31 cellular contexts compared by ENCODE assay signal in the genomic region with DNA sequence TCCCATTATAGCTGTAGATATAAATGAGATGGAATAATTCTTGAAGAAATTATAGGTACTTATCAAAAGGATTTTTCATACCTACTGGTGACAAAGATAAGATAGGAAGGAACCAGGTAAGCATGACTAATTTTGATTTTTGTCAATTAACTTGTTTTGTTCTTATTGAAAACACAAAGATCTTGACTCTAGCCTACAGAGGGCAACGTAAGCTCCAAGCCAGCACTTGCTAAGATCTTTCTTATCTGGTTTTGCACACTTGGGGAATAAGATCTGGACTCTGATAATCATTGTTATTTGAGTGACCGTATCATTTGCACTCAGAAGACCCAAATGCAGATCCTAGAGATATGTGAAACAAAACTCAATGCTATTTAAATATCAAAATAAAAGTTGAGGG.
DNase-seq lines count a peak whose midpoint lies in the region; ATAC-seq, FAIRE-seq and TF ChIP-seq lines count a peak whose summit lies in the region.
"Had no signal": no experiment of that assay in that cellular context is flagged by ENCODE, and none has a peak within 500 bp of the region (broad histone marks: within the 10 kb centered on the region; RNA-seq: fewer than 3 reads in every experiment).

No MANE protein-coding gene starts in this region.

- H3K4me1 Mint-ChIP-seq in neural progenitor cell = no peaks in the 10 kb centered on the region
- H3K4me1 Mint-ChIP-seq: activated CD4-positive, alpha-beta T cell treated with anti-CD3 and anti-CD28 coated beads, Interleukin-2, amount 10 ng/mL, durations not matched to agents 7 days and 5 days; activated CD8-positive, alpha-beta memory T cell treated with anti-CD3 and anti-CD28 coated beads, Interleukin-2, amount 10 ng/mL, durations not matched to agents 7 days and 5 days; activated naive CD4-positive, alpha-beta T cell treated with anti-CD3 and anti-CD28 coated beads, Interleukin-2, amount 10 ng/mL, durations not matched to agents 7 days and 5 days; central memory CD8-positive, alpha-beta T cell; mesothelial cell of epicardium; stimulated activated effector memory CD8-positive, alpha-beta T cell treated with anti-CD3 and anti-CD28 coated beads, Interleukin-12 subunit alpha, Interleukin-12 subunit beta, amount 100 ng/mL, for 72 hours had no signal

- no peak overlapping the region for H2AFZ ChIP-seq in GM23248
- H2AFZ ChIP-seq in endothelial cell of umbilical vein (ENCODE audit: low read depth, low read length) = no peak overlapping the region
- no peak overlapping the region for H2AFZ ChIP-seq in neural progenitor cell (replicated peaks)

- H3K27me3 ChIP-seq in GM23248 (replicated peaks; ENCODE audit: insufficient read depth) (no peaks in the 10 kb centered on the region), RWPE2 (ENCODE audit: insufficient read depth, poor library complexity, severe bottlenecking) (no peaks in the 10 kb centered on the region), endothelial cell of umbilical vein (ENCODE audit: control insufficient read depth in 2 of 2, insufficient read depth in 2 of 2, low read length in 2 of 2) (peaks cover 2 to 7% of the 10 kb centered on the region in 2 experiments), neural progenitor cell (no peaks in the 10 kb centered on the region), colonic mucosa (no peaks in the 10 kb centered on the region)
- H3K27me3 ChIP-seq: BLaER1, esophagus squamous epithelium, heart right ventricle, left lung had no signal

- TF ChIP-seq CTCF in RWPE2 (IDR thresholded peaks at IDR 0.05; ENCODE audit: poor library complexity, severe bottlenecking) = peak; percentile 34
- TF ChIP-seq CTCF in endothelial cell of umbilical vein (IDR thresholded peaks at IDR 0.05; ENCODE audit: extremely low read depth in 1 of 2, insufficient read depth in 1 of 2, low read depth in 1 of 2, low read length in 2 of 2) = no peak
- TF ChIP-seq CTCF in neural progenitor cell (IDR thresholded peaks at IDR 0.05) = peak; percentile 16
- no peak for TF ChIP-seq CTCF in colonic mucosa (IDR thresholded peaks at IDR 0.05)

- dilution Hi-C loops in endothelial cell of umbilical vein (cut with MboI; ENCODE audit: extremely low pct_ligation_motif_present, low sequenced_read_pairs) = no loop called here

- BruUV-seq in endothelial cell of umbilical vein (replicated peaks; lab: Mats Ljungman, UMichigan) = no TSS peak

- no peaks in the 10 kb centered on the region for H3K79me2 ChIP-seq in GM23248 (ENCODE audit: insufficient read depth)
- H3K79me2 ChIP-seq in endothelial cell of umbilical vein (ENCODE audit: control insufficient read depth, insufficient read depth, low read length) = no peaks in the 10 kb centered on the region
- no peaks in the 10 kb centered on the region for H3K79me2 ChIP-seq in neural progenitor cell (ENCODE audit: low read depth)

- H3K9me2 ChIP-seq in GM23248 (ENCODE audit: insufficient read depth) = no peaks in the 10 kb centered on the region

- WGBS in GM23248 (ENCODE audit: low coverage in 1 of 2, low lambda C conversion rate in 2 of 2, missing lambda C conversion rate in 2 of 2), 2 experiments = 60 to 80% methylated on average over 2 of the region's 2 CpGs

- CTCF ChIA-PET in endothelial cell of umbilical vein (lab: Charles Lee) = interaction anchor here (1.2 to 1.9 kb wide), 2 partner anchors 10 to 478 kb away, joined by 3 to 8 read pairs; no protein-coding TSS in a partner anchor

- TF ChIP-seq POLR2A in endothelial cell of umbilical vein (IDR thresholded peaks at IDR 0.05; ENCODE audit: low read depth, low read length) = no peak

- POLR2A ChIA-PET in endothelial cell of umbilical vein (lab: Charles Lee) = no interaction called here

- intact Hi-C loops in endothelial cell of umbilical vein (cut with micrococcal nuclease) = loop anchor here (5.0 kb wide), 2 partner anchors 223 to 478 kb away; a partner anchor contains a TSS
- intact Hi-C loops in colonic mucosa (cut with DNase I) = no loop called here

- H3K27ac Mint-ChIP-seq in neural progenitor cell = no peak overlapping the region
- H3K27ac Mint-ChIP-seq in activated naive CD4-positive, alpha-beta T cell treated with anti-CD3 and anti-CD28 coated beads, Interleukin-2, amount 50 U/mL, for 72 hours = no peak overlapping the region
- H3K27ac Mint-ChIP-seq: activated CD4-positive, alpha-beta T cell treated with anti-CD3 and anti-CD28 coated beads, Interleukin-2, amount 10 ng/mL, durations not matched to agents 7 days and 5 days; activated CD8-positive, alpha-beta memory T cell treated with anti-CD3 and anti-CD28 coated beads, Interleukin-2, amount 10 ng/mL, durations not matched to agents 7 days and 5 days; activated naive CD4-positive, alpha-beta T cell treated with anti-CD3 and anti-CD28 coated beads, Interleukin-2, amount 10 ng/mL, durations not matched to agents 7 days and 5 days; mesothelial cell of epicardium; nephron; stimulated activated effector memory CD8-positive, alpha-beta T cell treated with anti-CD3 and anti-CD28 coated beads, Interleukin-12 subunit alpha, Interleukin-12 subunit beta, amount 100 ng/mL, for 72 hours; T-helper 1 cell treated with Interleukin-12 subunit alpha and Interleukin-12 subunit beta and Interleukin-4 antibody, amounts not matched to agents 30 μg/mL and 1 μg/mL, for 36 hours had no signal

- no peaks in the 10 kb centered on the region for H3K36me3 Mint-ChIP-seq in neural progenitor cell
- H3K36me3 Mint-ChIP-seq in activated naive CD4-positive, alpha-beta T cell treated with anti-CD3 and anti-CD28 coated beads, Interleukin-2, amount 50 U/mL, for 72 hours = no peaks in the 10 kb centered on the region
- H3K36me3 Mint-ChIP-seq: activated CD8-positive, alpha-beta memory T cell treated with anti-CD3 and anti-CD28 coated beads, Interleukin-2, amount 10 ng/mL, durations not matched to agents 7 days and 5 days; activated naive CD4-positive, alpha-beta T cell treated with anti-CD3 and anti-CD28 coated beads, Interleukin-2, amount 10 ng/mL, durations not matched to agents 7 days and 5 days; mesothelial cell of epicardium; stimulated activated effector memory CD8-positive, alpha-beta T cell treated with anti-CD3 and anti-CD28 coated beads, Interleukin-12 subunit alpha, Interleukin-12 subunit beta, amount 100 ng/mL, for 72 hours had no signal

- H3K4me3 ChIP-seq in GM23248 (no peak overlapping the region), RWPE2 (ENCODE audit: severe bottlenecking) (no peak overlapping the region), endothelial cell of umbilical vein (replicated peaks in 1 of 3; ENCODE audit: insufficient read depth in 1 of 3, low read depth in 1 of 3, low read length in 3 of 3) (no peak overlapping the region), neural progenitor cell (no peak overlapping the region), colonic mucosa (no peak overlapping the region)
- H3K4me3 ChIP-seq: BLaER1, esophagus squamous epithelium, heart right ventricle, left lung had no signal

- no peaks in the 10 kb centered on the region for H4K20me1 ChIP-seq in GM23248 (ENCODE audit: insufficient read depth)
- no peaks in the 10 kb centered on the region for H4K20me1 ChIP-seq in endothelial cell of umbilical vein (replicated peaks; ENCODE audit: control insufficient read depth, extremely low read depth, insufficient read depth, low read length)
- no peaks in the 10 kb centered on the region for H4K20me1 ChIP-seq in neural progenitor cell (ENCODE audit: low read depth)
- H4K20me1 ChIP-seq: BLaER1 had no signal

- no peak overlapping the region for H3K4me3 Mint-ChIP-seq in neural progenitor cell
- H3K4me3 Mint-ChIP-seq: activated CD4-positive, alpha-beta T cell treated with anti-CD3 and anti-CD28 coated beads, Interleukin-2, amount 10 ng/mL, durations not matched to agents 7 days and 5 days; activated CD8-positive, alpha-beta memory T cell treated with anti-CD3 and anti-CD28 coated beads, Interleukin-2, amount 10 ng/mL, durations not matched to agents 7 days and 5 days; activated naive CD4-positive, alpha-beta T cell treated with anti-CD3 and anti-CD28 coated beads, Interleukin-2, amount 10 ng/mL, durations not matched to agents 7 days and 5 days; central memory CD8-positive, alpha-beta T cell; mesothelial cell of epicardium; nephron; stimulated activated effector memory CD8-positive, alpha-beta T cell treated with anti-CD3 and anti-CD28 coated beads, Interleukin-12 subunit alpha, Interleukin-12 subunit beta, amount 100 ng/mL, for 72 hours; T-helper 1 cell treated with Interleukin-12 subunit alpha and Interleukin-12 subunit beta and Interleukin-4 antibody, amounts not matched to agents 30 μg/mL and 1 μg/mL, for 36 hours had no signal

- H3F3A ChIP-seq in GM23248 (ENCODE audit: insufficient read depth) = no peaks in the 10 kb centered on the region
- no peaks in the 10 kb centered on the region for H3F3A ChIP-seq in neural progenitor cell (ENCODE audit: low read depth)

- in situ Hi-C loops in GM23248 (cut with MboI) = loop anchor here (25.0 kb wide), 1 partner anchor 468 kb away; no protein-coding TSS in a partner anchor

- H3K9me3 ChIP-seq in GM23248 (ENCODE audit: low read depth) = no peaks in the 10 kb centered on the region
- no peaks in the 10 kb centered on the region for H3K9me3 ChIP-seq in RWPE2 (ENCODE audit: severe bottlenecking)
- H3K9me3 ChIP-seq in endothelial cell of umbilical vein (replicated peaks; ENCODE audit: control insufficient read depth, insufficient read depth, low read length) = no peaks in the 10 kb centered on the region
- H3K9me3 ChIP-seq in neural progenitor cell (ENCODE audit: low read depth) = no peaks in the 10 kb centered on the region
- no peaks in the 10 kb centered on the region for H3K9me3 ChIP-seq in colonic mucosa
- H3K9me3 ChIP-seq: BLaER1, Caco-2, esophagus squamous epithelium, heart right ventricle, left lung had no signal

- H3K27me3 Mint-ChIP-seq in neural progenitor cell (ENCODE audit: insufficient read depth, low read depth) = no peaks in the 10 kb centered on the region
- H3K27me3 Mint-ChIP-seq: activated CD4-positive, alpha-beta T cell treated with anti-CD3 and anti-CD28 coated beads, Interleukin-2, amount 10 ng/mL, durations not matched to agents 7 days and 5 days; activated CD8-positive, alpha-beta memory T cell treated with anti-CD3 and anti-CD28 coated beads, Interleukin-2, amount 10 ng/mL, durations not matched to agents 7 days and 5 days; activated naive CD4-positive, alpha-beta T cell treated with anti-CD3 and anti-CD28 coated beads, Interleukin-2, amount 10 ng/mL, durations not matched to agents 7 days and 5 days; central memory CD8-positive, alpha-beta T cell had no signal

- H3K4me1 ChIP-seq in GM23248 (ENCODE audit: insufficient read depth) (no peaks in the 10 kb centered on the region), RWPE2 (ENCODE audit: insufficient read depth, poor library complexity, severe bottlenecking) (no peaks in the 10 kb centered on the region), endothelial cell of umbilical vein (ENCODE audit: control insufficient read depth, extremely low read depth, insufficient read depth, low read length) (peaks cover 3% of the 10 kb centered on the region), neural progenitor cell (no peaks in the 10 kb centered on the region), colonic mucosa (no peaks in the 10 kb centered on the region)
- H3K4me1 ChIP-seq: BLaER1, Caco-2, esophagus squamous epithelium, left lung had no signal

- no peaks in the 10 kb centered on the region for H3K9me1 ChIP-seq in endothelial cell of umbilical vein (replicated peaks; ENCODE audit: control insufficient read depth, extremely low read depth, insufficient read depth, low read length)

- peak; percentile 48 for FAIRE-seq in endothelial cell of umbilical vein (lab: Jason Lieb, UNC)
- FAIRE-seq: GM12891, urothelium cell line had no signal

- H3K36me3 ChIP-seq in GM23248 (ENCODE audit: low read depth) = no peaks in the 10 kb centered on the region
- H3K36me3 ChIP-seq in RWPE2 (ENCODE audit: low read depth) = no peaks in the 10 kb centered on the region
- H3K36me3 ChIP-seq in endothelial cell of umbilical vein (ENCODE audit: control insufficient read depth in 2 of 2, extremely low read depth in 1 of 2, insufficient read depth in 2 of 2, low read length in 2 of 2) = no peaks in the 10 kb centered on the region
- no peaks in the 10 kb centered on the region for H3K36me3 ChIP-seq in neural progenitor cell
- no peaks in the 10 kb centered on the region for H3K36me3 ChIP-seq in colonic mucosa
- H3K36me3 ChIP-seq: BLaER1, esophagus squamous epithelium, heart right ventricle, left lung had no signal

- H3K9ac ChIP-seq in GM23248 (no peak overlapping the region), endothelial cell of umbilical vein (replicated peaks; ENCODE audit: extremely low read depth, insufficient read depth, low read length) (no peak overlapping the region), neural progenitor cell (no peak overlapping the region), colonic mucosa (ENCODE audit: low read depth in 2 of 2, low read length in 2 of 2) (no peak overlapping the region)
- H3K9ac ChIP-seq: BLaER1, KMS-11 had no signal

- H3K4me2 ChIP-seq in GM23248 (ENCODE audit: unreplicated experiment) (no peak overlapping the region), endothelial cell of umbilical vein (ENCODE audit: insufficient read depth, low read length) (no peak overlapping the region), neural progenitor cell (no peak overlapping the region)
- H3K4me2 ChIP-seq: BLaER1, KMS-11 had no signal

- H3K9me3 Mint-ChIP-seq in neural progenitor cell = no peaks in the 10 kb centered on the region
- no peaks in the 10 kb centered on the region for H3K9me3 Mint-ChIP-seq in activated naive CD4-positive, alpha-beta T cell treated with anti-CD3 and anti-CD28 coated beads, Interleukin-2, amount 50 U/mL, for 72 hours
- H3K9me3 Mint-ChIP-seq: activated CD4-positive, alpha-beta T cell treated with anti-CD3 and anti-CD28 coated beads, Interleukin-2, amount 10 ng/mL, durations not matched to agents 7 days and 5 days; mesothelial cell of epicardium; nephron; stimulated activated effector memory CD8-positive, alpha-beta T cell treated with anti-CD3 and anti-CD28 coated beads, Interleukin-12 subunit alpha, Interleukin-12 subunit beta, amount 100 ng/mL, for 72 hours; T-helper 1 cell treated with Interleukin-12 subunit alpha and Interleukin-12 subunit beta and Interleukin-4 antibody, amounts not matched to agents 30 μg/mL and 1 μg/mL, for 36 hours had no signal

- peak; percentile 10 for DNase-seq in GM23248
- no peak for DNase-seq in RWPE2 (ENCODE audit: low spot score)
- peak; percentile 15 for DNase-seq in endothelial cell of umbilical vein (ENCODE audit: low read depth, low spot score)
- DNase-seq in neural progenitor cell (ENCODE audit: low spot score) = no peak
- DNase-seq in activated naive CD4-positive, alpha-beta T cell treated with anti-CD3 and anti-CD28 coated beads, Interleukin-2, amount 50 U/mL, for 72 hours (ENCODE audit: low spot score in 2 of 2) = no peak
- no peak for DNase-seq in AG08395 (ENCODE audit: low spot score)
- no peak for DNase-seq in colonic mucosa
- DNase-seq: activated CD4-positive, alpha-beta T cell treated with anti-CD3 and anti-CD28 coated beads, Interleukin-2, amount 10 ng/mL, durations not matched to agents 7 days and 5 days; activated CD8-positive, alpha-beta memory T cell treated with anti-CD3 and anti-CD28 coated beads, Interleukin-2, amount 10 ng/mL, durations not matched to agents 7 days and 5 days; activated naive CD4-positive, alpha-beta T cell treated with anti-CD3 and anti-CD28 coated beads, Interleukin-2, amount 10 ng/mL, durations not matched to agents 7 days and 5 days; anterior cingulate cortex; Caco-2; effector CD8-positive, alpha-beta T cell; esophagus squamous epithelium; heart right ventricle; left lung; NCI-H1694 treated with DMSO at 0.1 percent for 48 hours; NCI-H2171 treated with DMSO at 0.1 percent for 48 hours; NCI-H526 treated with DMSO at 0.1 percent for 48 hours; OCI-M1; SHP77 treated with DMSO at 0.1 percent for 48 hours; stimulated activated CD4-positive, alpha-beta T cell treated with anti-CD3 and anti-CD28 coated beads, Interleukin-1b, Interleukin-23, amount 100 ng/mL, for 48 hours had no signal

- ATAC-seq in RWPE2 (ENCODE audit: low read depth) = no peak
- ATAC-seq in activated naive CD4-positive, alpha-beta T cell treated with anti-CD3 and anti-CD28 coated beads, Interleukin-2, amount 50 U/mL, for 72 hours = no peak
- ATAC-seq: activated CD8-positive, alpha-beta memory T cell treated with anti-CD3 and anti-CD28 coated beads, Interleukin-2, amount 10 ng/mL, durations not matched to agents 7 days and 5 days; heart right ventricle; left lung; stimulated activated effector memory CD8-positive, alpha-beta T cell treated with anti-CD3 and anti-CD28 coated beads, Interleukin-12 subunit alpha, Interleukin-12 subunit beta, amount 100 ng/mL, for 72 hours had no signal

- no peak overlapping the region for H3K27ac ChIP-seq in GM23248
- no peak overlapping the region for H3K27ac ChIP-seq in RWPE2 (ENCODE audit: poor library complexity, severe bottlenecking)
- H3K27ac ChIP-seq in endothelial cell of umbilical vein (ENCODE audit: insufficient read depth, low read depth, low read length) = no peak overlapping the region
- no peak overlapping the region for H3K27ac ChIP-seq in neural progenitor cell
- H3K27ac ChIP-seq in colonic mucosa = no peak overlapping the region
- H3K27ac ChIP-seq: BLaER1, esophagus squamous epithelium, heart right ventricle, KMS-11, left lung had no signal

Comparison
In these comparisons a context has a peak if more than half of its experiments do, and no peak if none do; other contexts are left out.
1. DNase-seq: peak in GM23248 (single experiment) and endothelial cell of umbilical vein (single experiment); none in RWPE2 (single experiment), neural progenitor cell (single experiment), activated naive CD4-positive, alpha-beta T cell treated with anti-CD3 and anti-CD28 coated beads, Interleukin-2, amount 50 U/mL, for 72 hours (0 of 2), AG08395 (single experiment) and colonic mucosa (single experiment).
2. CTCF ChIP-seq: peak in RWPE2 (single experiment) and neural progenitor cell (single experiment); none in endothelial cell of umbilical vein (0 of 2) and colonic mucosa (single experiment).